ENCODE assay signal across 8 cellular contexts in genomic region chr2:113324684-113325160, GRCh38. TPM values are rescaled to one million over a fixed set of nuclear protein-coding genes. Genes with fewer than 3 reads are reported as not detected.
DNase-seq lines count a peak whose midpoint lies in the region; ATAC-seq and TF ChIP-seq lines count a peak whose summit lies in the region.

No MANE protein-coding gene starts in this region.

- no peaks in the 10 kb centered on the region for H3K27me3 ChIP-seq in HL-60 (ENCODE audit: insufficient read depth, poor library complexity, severe bottlenecking)
- H3K27me3 ChIP-seq in neural progenitor cell = no peaks in the 10 kb centered on the region
- H3K27me3 ChIP-seq in thyroid gland = no peaks in the 10 kb centered on the region

- TF ChIP-seq POLR2A in thyroid gland (IDR thresholded peaks at IDR 0.05) = no peak

- H3K36me3 ChIP-seq in neural progenitor cell (no peaks in the 10 kb centered on the region), thyroid gland (no peaks in the 10 kb centered on the region)

- no peaks in the 10 kb centered on the region for H3K79me2 ChIP-seq in neural progenitor cell (ENCODE audit: low read depth)

- H2AFZ ChIP-seq in neural progenitor cell (replicated peaks) = peak overlapping the region; percentile 78

- H3K9ac ChIP-seq in neural progenitor cell = no peak overlapping the region

- H3K9me3 ChIP-seq in neural progenitor cell (ENCODE audit: low read depth) = no peaks in the 10 kb centered on the region
- H3K9me3 ChIP-seq in thyroid gland = no peaks in the 10 kb centered on the region

- no peaks in the 10 kb centered on the region for H3K36me3 Mint-ChIP-seq in activated T-cell treated with anti-CD3 and anti-CD28 coated beads, Interleukin-2, amount 50 U/mL, for 4 hours (ENCODE audit: insufficient read depth)
- no peaks in the 10 kb centered on the region for H3K36me3 Mint-ChIP-seq in neural progenitor cell

- H3F3A ChIP-seq in neural progenitor cell (ENCODE audit: low read depth) = no peaks in the 10 kb centered on the region

- H3K27ac ChIP-seq in HL-60 (replicated peaks) (no peak overlapping the region), neural progenitor cell (no peak overlapping the region), thyroid gland (peak overlapping the region; percentile 63 to 76 (median 69))

- TF ChIP-seq CTCF in HL-60 (IDR thresholded peaks at IDR 0.05; ENCODE audit: insufficient read depth, low read length) (no peak), fibroblast of the aortic adventitia (IDR thresholded peaks at IDR 0.05; ENCODE audit: insufficient read depth, low read length) (no peak), neural progenitor cell (IDR thresholded peaks at IDR 0.05) (no peak), thyroid gland (IDR thresholded peaks at IDR 0.05) (no peak)

- ATAC-seq in activated T-cell treated with anti-CD3 and anti-CD28 coated beads, Interleukin-2, amount 50 U/mL, for 4 hours = peak; percentile 81 to 90
- ATAC-seq in HG03135 (IDR thresholded peaks at IDR 0.05; ENCODE audit: unreplicated experiment) = no peak

- intact Hi-C loops in thyroid gland (cut with DNase I) = no loop called here

- peak overlapping the region; percentile 82 for H3K4me2 ChIP-seq in neural progenitor cell

- peak overlapping the region; percentile 63 for H3K4me3 Mint-ChIP-seq in activated T-cell treated with anti-CD3 and anti-CD28 coated beads, Interleukin-2, amount 50 U/mL, for 4 hours
- peak overlapping the region; percentile 83 for H3K4me3 Mint-ChIP-seq in neural progenitor cell

- H3K4me3 ChIP-seq in HL-60 (replicated peaks; ENCODE audit: insufficient read depth, low read length) (peak overlapping the region; percentile 25), fibroblast of the aortic adventitia (ENCODE audit: low read depth, low read length) (peak overlapping the region; percentile 53), neural progenitor cell (peak overlapping the region; percentile 57), thyroid gland (replicated peaks in 1 of 3) (peak overlapping the region in 2 of 3 donors; percentile 19 to 32)

- WGBS in thyroid gland, 2 donors = 0 to 1% methylated on average over 27 of the region's 27 CpGs

- H3K27ac Mint-ChIP-seq in neural progenitor cell = peak overlapping the region; percentile 94

- peaks cover 8% of the 10 kb centered on the region for H3K4me1 ChIP-seq in neural progenitor cell
- peaks cover 6 to 8% of the 10 kb centered on the region in 2 donors for H3K4me1 ChIP-seq in thyroid gland

- DNase-seq in Ammon's horn (ENCODE audit: low spot score) = peak; percentile 56
- no peak for DNase-seq in HL-60 (ENCODE audit: low read depth in 1 of 2, low spot score in 1 of 2)
- peak; percentile 29 for DNase-seq in NOMO-1 treated with dmso at 0.1 percent for 144 hours (lab: John Stamatoyannopoulos, UW; ENCODE audit: unreplicated experiment)
- DNase-seq in activated T-cell treated with anti-CD3 and anti-CD28 coated beads, Interleukin-2, amount 50 U/mL, for 4 hours = peak; percentile 47
- DNase-seq in fibroblast of the aortic adventitia (ENCODE audit: low read depth) = peak; percentile 61
- peak; percentile 84 for DNase-seq in neural progenitor cell (ENCODE audit: low spot score)
- peak; percentile 67 to 72 for DNase-seq in thyroid gland

- peaks cover 15% of the 10 kb centered on the region for H3K4me1 Mint-ChIP-seq in activated T-cell treated with anti-CD3 and anti-CD28 coated beads, Interleukin-2, amount 50 U/mL, for 4 hours (ENCODE audit: low read depth)
- peaks cover 26% of the 10 kb centered on the region for H3K4me1 Mint-ChIP-seq in neural progenitor cell

- H3K27me3 Mint-ChIP-seq in activated T-cell treated with anti-CD3 and anti-CD28 coated beads, Interleukin-2, amount 50 U/mL, for 4 hours (ENCODE audit: low read depth) = peaks cover 12% of the 10 kb centered on the region
- H3K27me3 Mint-ChIP-seq in neural progenitor cell (ENCODE audit: insufficient read depth, low read depth) = peaks cover 2% of the 10 kb centered on the region

- H4K20me1 ChIP-seq in neural progenitor cell (ENCODE audit: low read depth) = no peaks in the 10 kb centered on the region

- H3K9me3 Mint-ChIP-seq in activated T-cell treated with anti-CD3 and anti-CD28 coated beads, Interleukin-2, amount 50 U/mL, for 4 hours = no peaks in the 10 kb centered on the region
- peaks cover 9% of the 10 kb centered on the region for H3K9me3 Mint-ChIP-seq in neural progenitor cell

RNA-seq across cellular contexts. Expression of gene PAX8, which starts 46.0 kb away (rescaled TPM):
- total RNA-seq in activated T-cell treated with anti-CD3 and anti-CD28 coated beads, Interleukin-2, amount 50 U/mL, for 4 hours = 1 to 10 TPM in 1 of 3 donors, under 1 TPM in 2; 0.73 to 1.1 (median 0.98) TPM
- total RNA-seq in fibroblast of the aortic adventitia (ENCODE audit: low replicate concordance) (0.09 and 1.5 TPM in 2 replicates), neural progenitor cell (ENCODE audit: low replicate concordance) (1.4 and 2.9 TPM in 2 replicates), thyroid gland (1,000 to 10,000 TPM; 1,318 to 2,156 (median 1,767) TPM)

Comparison
In these comparisons a context has a peak if more than half of its experiments do, and no peak if none do; other contexts are left out.
1. DNase-seq: peak in Ammon's horn (single experiment), NOMO-1 treated with dmso at 0.1 percent for 144 hours (single experiment), activated T-cell treated with anti-CD3 and anti-CD28 coated beads, Interleukin-2, amount 50 U/mL, for 4 hours (single experiment), fibroblast of the aortic adventitia (single experiment), neural progenitor cell (single experiment) and thyroid gland (2 of 2); none in HL-60 (0 of 2).
2. H3K27ac ChIP-seq: peak in thyroid gland (3 of 3); none in HL-60 (single experiment) and neural progenitor cell (single experiment).
3. RNA of gene PAX8, which starts 46.0 kb away (total RNA-seq): 1,318 to 2,156 TPM in thyroid gland; 1.4 to 2.9 TPM in neural progenitor cell, 0.73 to 1.1 TPM in activated T-cell treated with anti-CD3 and anti-CD28 coated beads, Interleukin-2, amount 50 U/mL, for 4 hours and 0.09 to 1.5 TPM in fibroblast of the aortic adventitia; every median in the first group is over 100 times any median in the second.
4. Peak in every context shown above with its lines, with median percentiles within 50 percentile points of each other: H3K4me3 ChIP-seq.